Comparison of ENCODE assay signal across 1 cellular context in genomic region chr3:10213156-10213792, GRCh38.
TF ChIP-seq lines count a peak whose summit lies in the region.

No MANE protein-coding gene starts in this region.

TF ChIP-seq in GM12878, 131 proteins besides CTCF, POLR2A, EP300 and RAD21 (continued from another document):
- TF ChIP-seq ZBTB40 (IDR thresholded peaks at IDR 0.05; ENCODE audit: borderline replicate concordance), result no peak
- TF ChIP-seq CREM (IDR thresholded peaks at IDR 0.05; ENCODE audit: low read depth), result peak; percentile 25; the same call in 1 of the 2 replicates
- TF ChIP-seq TCF12 (IDR thresholded peaks at IDR 0.05; ENCODE audit: low read depth, low read length), result no peak
- TF ChIP-seq BCLAF1 (IDR thresholded peaks at IDR 0.05), result no peak
- 0 out of 2 replicates have a peak, but pooled peaks have one; percentile 25 for TF ChIP-seq IKZF1 (conservative IDR thresholded peaks at IDR 0.05)
- no peak for TF ChIP-seq ZNF274 (IDR thresholded peaks at IDR 0.05; ENCODE audit: insufficient read depth, insufficient read length)
- no peak for TF ChIP-seq TCF7 (IDR thresholded peaks at IDR 0.05; ENCODE audit: borderline replicate concordance)
